In the genomic region with DNA sequence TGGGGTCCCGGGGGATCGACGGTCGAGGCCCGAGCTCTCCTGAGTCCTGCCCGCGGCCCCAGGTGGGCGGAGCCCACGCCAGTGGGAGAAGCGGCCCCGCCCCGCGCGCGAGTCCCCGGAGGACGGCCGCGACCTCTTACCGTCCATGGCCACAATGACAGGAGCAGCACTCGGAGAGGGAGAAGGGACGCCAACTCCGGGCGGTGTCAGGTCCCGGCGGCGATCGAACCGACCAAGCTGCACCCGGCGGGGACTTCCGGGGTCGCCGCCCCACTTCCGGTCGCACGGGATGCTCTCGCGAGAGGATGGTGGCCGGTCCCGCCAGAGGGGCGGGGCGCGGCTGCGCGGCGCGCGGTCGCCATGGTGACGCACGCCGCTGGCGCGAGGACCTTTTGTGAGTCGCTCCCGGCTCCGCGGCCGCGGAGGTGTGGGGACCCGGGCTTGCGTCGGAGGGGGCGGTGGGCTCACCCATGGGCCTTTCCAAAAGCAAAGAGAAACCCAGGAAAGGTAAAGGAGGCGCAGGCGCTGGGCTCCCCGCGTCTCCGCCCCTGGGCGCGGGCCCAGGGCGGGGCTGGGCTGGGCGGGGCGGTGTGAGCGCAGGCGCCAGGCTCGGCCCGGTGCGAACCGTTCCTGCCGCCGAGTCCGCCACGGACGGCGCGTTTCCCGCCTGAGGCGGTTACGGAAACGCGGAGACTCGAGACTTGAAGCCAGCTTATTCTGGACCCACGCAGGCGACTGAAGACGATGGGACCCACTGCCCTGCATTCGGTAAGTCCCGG, we compare ENCODE assay signal across 8 cellular contexts. TPM values are rescaled to one million over a fixed set of nuclear protein-coding genes. Genes with fewer than 3 reads are reported as not detected.
DNase-seq lines count a peak whose midpoint lies in the region; ATAC-seq and TF ChIP-seq lines count a peak whose summit lies in the region.

A gene (minus strand): TSS at position 267 of the 779 bp plus-strand sequence. CDS start 120 bp downstream, at position 147.
A gene (plus strand): TSS at position 395 of the 779 bp plus-strand sequence. CDS start 76 bp downstream, at position 471.

- in situ Hi-C loops in GM18951 (cut with MboI; ENCODE audit: low sequenced_read_pairs, unreplicated experiment): no loop called here

- H3K4me3 ChIP-seq in AG10803 (ENCODE audit: low read length): peak within 1 kb of the TSS; percentile 95

- peak; percentile 80 for TF ChIP-seq POLR2A in GM18951 (IDR thresholded peaks at IDR 0.05; ENCODE audit: extremely low read depth, insufficient read depth, insufficient read length)

- no peak for TF ChIP-seq CTCF in AG10803 (conservative IDR thresholded peaks at IDR 0.05; ENCODE audit: low read length)

- DNase-seq in AG10803 (ENCODE audit: low read depth): peak; percentile 80
- DNase-seq in NCI-H446 treated with DMSO at 0.1 percent for 48 hours (lab: John Stamatoyannopoulos, UW): peak; percentile 39
- DNase-seq in activated CD4-positive, alpha-beta T cell treated with anti-CD3 and anti-CD28 coated beads for 1 hour: peak; percentile 88
- peak; percentile 97 for DNase-seq in cerebellum (ENCODE audit: low spot score)
- peak; percentile 91 for DNase-seq in kidney tubule cell (ENCODE audit: low spot score)
- DNase-seq in stimulated activated CD4-positive, alpha-beta T cell treated with anti-CD3 and anti-CD28 coated beads, Interleukin-1b, Interleukin-23, amount 100 ng/mL, for 1 hour (ENCODE audit: low read depth in 2 of 2): peak; percentile 83 to 84

- peak; percentile 93 for ATAC-seq in HG03159 (IDR thresholded peaks at IDR 0.05; ENCODE audit: unreplicated experiment)

RNA-seq across cellular contexts. Expression of the first gene that starts in this region (rescaled TPM):
- total RNA-seq in cerebellum: 44.2 TPM

RNA-seq across cellular contexts. Expression of the second gene that starts in this region (rescaled TPM):
- 13.4 TPM for total RNA-seq in cerebellum

Comparison
In these comparisons a context has a peak if more than half of its experiments do, and no peak if none do; other contexts are left out.
1. Peak in every context shown above with its lines: DNase-seq, ATAC-seq and H3K4me3 ChIP-seq.
2. DNase-seq: peak in every context shown above with its lines; median percentile 97 in cerebellum; 91 in kidney tubule cell; 88 in activated CD4-positive, alpha-beta T cell treated with anti-CD3 and anti-CD28 coated beads for 1 hour; 84 in stimulated activated CD4-positive, alpha-beta T cell treated with anti-CD3 and anti-CD28 coated beads, Interleukin-1b, Interleukin-23, amount 100 ng/mL, for 1 hour; 80 in AG10803; 39 in NCI-H446 treated with DMSO at 0.1 percent for 48 hours.